In genomic region chr12:107027304-107028053, GRCh38 we compare ENCODE assay signal across 9 cellular contexts. TPM values are rescaled to one million over a fixed set of nuclear protein-coding genes. Genes with fewer than 3 reads are reported as not detected.
A peak's percentile ranks its signal among the peaks of the same experiment; 100 is the strongest.
DNase-seq lines count a peak whose midpoint lies in the region; ATAC-seq and TF ChIP-seq lines count a peak whose summit lies in the region.
"Had no signal": no experiment of that assay in that cellular context is flagged by ENCODE, and none has a peak within 500 bp of the region (broad histone marks: within the 10 kb centered on the region; RNA-seq: fewer than 3 reads in every experiment).

No MANE protein-coding gene starts in this region.

- no peak overlapping the region for H3K14ac ChIP-seq in mesenchymal stem cell (ENCODE audit: low read length in 2 of 2)

- H3K27me3 ChIP-seq in PC-9 (ENCODE audit: insufficient read depth, low read depth) = no peaks in the 10 kb centered on the region
- H3K27me3 ChIP-seq in mesenchymal stem cell (ENCODE audit: control insufficient read depth in 1 of 2, insufficient read depth in 1 of 2, low read length in 2 of 2) = no peaks in the 10 kb centered on the region
- no peaks in the 10 kb centered on the region for H3K27me3 ChIP-seq in upper lobe of right lung

- peaks cover 14% of the 10 kb centered on the region for H3K79me1 ChIP-seq in mesenchymal stem cell (replicated peaks; ENCODE audit: low read length, poor library complexity, severe bottlenecking)

- H3K27ac ChIP-seq in PC-9 = peak overlapping the region; percentile 69
- no peak overlapping the region for H3K27ac ChIP-seq in mesenchymal stem cell (ENCODE audit: low read length, poor library complexity, severe bottlenecking)
- H3K27ac ChIP-seq in upper lobe of right lung = peak overlapping the region; percentile 74

- H2AFZ ChIP-seq in PC-9 (no peak overlapping the region), mesenchymal stem cell (ENCODE audit: low read depth, low read length) (no peak overlapping the region)

- H4K8ac ChIP-seq in mesenchymal stem cell (ENCODE audit: low read length) = no peak overlapping the region

- no peaks in the 10 kb centered on the region for H3K9me2 ChIP-seq in PC-9 (ENCODE audit: insufficient read depth)

- H3F3A ChIP-seq in PC-9 (ENCODE audit: insufficient read depth, low read depth) = peaks cover 7% of the 10 kb centered on the region; the same call in 1 of the 2 replicates

- H2BK12ac ChIP-seq in mesenchymal stem cell (ENCODE audit: low read length in 2 of 2) = no peak overlapping the region

- TF ChIP-seq CTCF in PC-9 (conservative IDR thresholded peaks at IDR 0.05) = no peak
- TF ChIP-seq CTCF in upper lobe of right lung (IDR thresholded peaks at IDR 0.05) = no peak

- no peak overlapping the region for H2AK5ac ChIP-seq in mesenchymal stem cell (ENCODE audit: low read length, severe bottlenecking)

- H3K18ac ChIP-seq in mesenchymal stem cell (ENCODE audit: low read depth in 1 of 2, low read length in 2 of 2) = no peak overlapping the region

- H3K9ac ChIP-seq in mesenchymal stem cell (ENCODE audit: low read length) = peak overlapping the region; percentile 85

- no peak overlapping the region for H2BK15ac ChIP-seq in mesenchymal stem cell (ENCODE audit: low read depth, poor library complexity, severe bottlenecking)

- intact Hi-C loops in PC-9 (cut with micrococcal nuclease; ENCODE audit: unreplicated experiment) = loop anchor here (1.0 to 5.0 kb wide), 2 partner anchors 45 to 65 kb away; no protein-coding TSS in a partner anchor
- intact Hi-C loops in upper lobe of right lung (cut with DNase I) = no loop called here

- 32% methylated on average over 3 of the region's 3 CpGs for WGBS in mesenchymal stem cell

- H3K4me2 ChIP-seq in PC-9 (peak overlapping the region; percentile 74), mesenchymal stem cell (ENCODE audit: low read length, poor library complexity, severe bottlenecking) (no peak overlapping the region)

- H3K4ac ChIP-seq in mesenchymal stem cell (ENCODE audit: low read depth in 1 of 2, low read length in 2 of 2) = no peak overlapping the region

- no peak overlapping the region for H4K91ac ChIP-seq in mesenchymal stem cell (ENCODE audit: low read length)

- peak; percentile 93 for ATAC-seq in upper lobe of right lung
- no peak for ATAC-seq in HG03139 (IDR thresholded peaks at IDR 0.05; ENCODE audit: unreplicated experiment)
- ATAC-seq in GM18511 (IDR thresholded peaks at IDR 0.05; ENCODE audit: unreplicated experiment) = no peak

- DNase-seq in NCI-H1694 treated with DMSO at 0.1 percent for 48 hours (lab: John Stamatoyannopoulos, UW) = peak; percentile 3
- no peak for DNase-seq in NCI-H1694 (lab: John Stamatoyannopoulos, UW)
- peak; percentile 12 to 99 for DNase-seq in PC-9
- DNase-seq in dedifferentiated amniotic fluid mesenchymal stem cell (ENCODE audit: extremely low spot score) = peak; percentile 98
- DNase-seq in mesenchymal stem cell = peak; percentile 98
- DNase-seq in upper lobe of right lung = no peak

- no peak overlapping the region for H2BK5ac ChIP-seq in mesenchymal stem cell (ENCODE audit: low read depth, low read length, poor library complexity, severe bottlenecking)

- H3K36me3 ChIP-seq in PC-9 (ENCODE audit: low read depth) = no peaks in the 10 kb centered on the region
- no peaks in the 10 kb centered on the region for H3K36me3 ChIP-seq in mesenchymal stem cell (ENCODE audit: control insufficient read depth in 1 of 2, insufficient read depth in 2 of 2, low read depth in 1 of 2, low read length in 2 of 2)
- no peaks in the 10 kb centered on the region for H3K36me3 ChIP-seq in upper lobe of right lung

- no peaks in the 10 kb centered on the region for H3K9me3 ChIP-seq in PC-9 (ENCODE audit: insufficient read depth, low read depth)
- no peaks in the 10 kb centered on the region for H3K9me3 ChIP-seq in mesenchymal stem cell (ENCODE audit: control insufficient read depth, low read length)
- no peaks in the 10 kb centered on the region for H3K9me3 ChIP-seq in upper lobe of right lung
- H3K9me3 ChIP-seq: Caco-2 had no signal

- no peak overlapping the region for H3K23ac ChIP-seq in mesenchymal stem cell (ENCODE audit: low read length in 2 of 2)

- POLR2A ChIA-PET in PC-9 (lab: Charles Lee; ENCODE audit: unreplicated experiment) = no interaction called here

- H4K20me1 ChIP-seq in PC-9 (ENCODE audit: insufficient read depth) = no peaks in the 10 kb centered on the region

- H3K4me3 ChIP-seq in PC-9 (no peak overlapping the region; the same call in 1 of the 2 replicates), mesenchymal stem cell (ENCODE audit: insufficient read depth in 1 of 2, low read depth in 1 of 2, low read length in 2 of 2) (peak overlapping the region in 1 of 2 experiments; percentile 41), upper lobe of right lung (no peak overlapping the region)

- H3K79me2 ChIP-seq in PC-9 (ENCODE audit: low read depth) = peaks cover 29% of the 10 kb centered on the region

- BruUV-seq in PC-9 (replicated peaks; lab: Mats Ljungman, UMichigan) = no TSS peak

- no peak overlapping the region for H2BK120ac ChIP-seq in mesenchymal stem cell (ENCODE audit: low read depth, low read length)

- H3K4me1 ChIP-seq in PC-9 (replicated peaks; ENCODE audit: insufficient read depth) (peaks cover 51% of the 10 kb centered on the region), mesenchymal stem cell (ENCODE audit: control insufficient read depth, insufficient read depth, low read depth, low read length) (peaks cover 1% of the 10 kb centered on the region), upper lobe of right lung (peaks cover 16% of the 10 kb centered on the region)

- CTCF ChIA-PET in PC-9 (lab: Charles Lee) = interaction anchor here (0.6 kb wide), 1 partner anchor 32 kb away, joined by 4 read pairs; no protein-coding TSS in a partner anchor

RNA-seq across cellular contexts. Expression of gene MTERF2, which starts 40.5 kb away (rescaled TPM):
- total RNA-seq in PC-9 (2021) (8.2 and 9.0 TPM in 2 replicates), upper lobe of right lung (10.9 TPM)
- polyA plus RNA-seq in mesenchymal stem cell (2013, experiment 1 of 2) = 7.2 TPM
- 6.9 TPM for polyA plus RNA-seq in mesenchymal stem cell (2013, experiment 2 of 2)

Comparison
In these comparisons a context has a peak if more than half of its experiments do, and no peak if none do; other contexts are left out.
1. DNase-seq: peak in NCI-H1694 treated with DMSO at 0.1 percent for 48 hours (single experiment), PC-9 (2 of 2), dedifferentiated amniotic fluid mesenchymal stem cell (single experiment) and mesenchymal stem cell (single experiment); none in NCI-H1694 (single experiment) and upper lobe of right lung (single experiment).